Comparison of ENCODE assay signal across 22 cellular contexts in genomic region chr19:3020321-3020960, GRCh38. TPM values are rescaled to one million over a fixed set of nuclear protein-coding genes. Genes with fewer than 3 reads are reported as not detected.
A peak's percentile ranks its signal among the peaks of the same experiment; 100 is the strongest.
DNase-seq lines count a peak whose midpoint lies in the region; ATAC-seq and TF ChIP-seq lines count a peak whose summit lies in the region.
"Had no signal": no experiment of that assay in that cellular context is flagged by ENCODE, and none has a peak within 500 bp of the region (broad histone marks: within the 10 kb centered on the region; RNA-seq: fewer than 3 reads in every experiment).

No MANE protein-coding gene starts in this region.

- no peak for TF ChIP-seq RAD21 in SK-N-SH (IDR thresholded peaks at IDR 0.05; ENCODE audit: low read length)

- WGBS in SK-N-SH (ENCODE audit: low lambda C conversion rate) = 17% methylated on average over 18 of the region's 18 CpGs

- ATAC-seq in SK-N-SH treated with all-trans-retinoic acid at 6 μM for 48 hours = peak; percentile 12; the same call in 1 of the 3 replicates
- peak; percentile 77 for ATAC-seq in sciatic nerve
- no peak for ATAC-seq in GM19455 (IDR thresholded peaks at IDR 0.05; ENCODE audit: unreplicated experiment)
- ATAC-seq: PC-3 had no signal

- CTCF ChIA-PET in SK-N-SH (lab: Yijun Ruan, JAX) = interaction anchor here (1.2 kb wide), 2 partner anchors 55 to 58 kb away, joined by 3 read pairs; no protein-coding TSS in a partner anchor

- no peaks in the 10 kb centered on the region for H3K9me2 ChIP-seq in SK-N-SH

- no peaks in the 10 kb centered on the region for H3K79me2 ChIP-seq in SK-N-SH (ENCODE audit: insufficient read depth)

- no peaks in the 10 kb centered on the region for H3K36me3 ChIP-seq in SK-N-SH (replicated peaks in 1 of 2; ENCODE audit: control insufficient read depth in 1 of 2, insufficient read depth in 2 of 2, low read length in 1 of 2)
- peaks cover 9% of the 10 kb centered on the region for H3K36me3 ChIP-seq in right atrium auricular region
- H3K36me3 ChIP-seq: BE2C had no signal

- no peak for TF ChIP-seq EP300 in SK-N-SH (IDR thresholded peaks at IDR 0.05; ENCODE audit: borderline replicate concordance in 1 of 2, low read depth in 1 of 2, low read length in 1 of 2)

- no peak overlapping the region for H3K4me2 ChIP-seq in SK-N-SH

- H3K9ac ChIP-seq in SK-N-SH = no peak overlapping the region
- H3K9ac ChIP-seq: GM23248 had no signal

- DNase-seq in SK-N-SH = no peak
- DNase-seq in medulla oblongata (ENCODE audit: extremely low spot score) = peak; percentile 33
- no peak for DNase-seq in sciatic nerve (ENCODE audit: low spot score)
- DNase-seq in OCI-M2 (lab: John Stamatoyannopoulos, UW; ENCODE audit: unreplicated experiment) = no peak
- DNase-seq in NCI-H345 treated with DMSO at 0.1 percent for 48 hours (lab: John Stamatoyannopoulos, UW; ENCODE audit: unreplicated experiment) = no peak
- no peak for DNase-seq in right atrium auricular region (ENCODE audit: low spot score)
- DNase-seq: BE2C, Calu3, DMS153, GM23248, NCI-H1092, NCI-H1436, NCI-H187, NCI-H2171 treated with DMSO at 0.1 percent for 48 hours, NCI-H446, NCI-H524 treated with DMSO at 0.1 percent for 48 hours, NCI-H774, PC-3 had no signal

- H2AFZ ChIP-seq in SK-N-SH (ENCODE audit: low read depth) = no peak overlapping the region
- H2AFZ ChIP-seq: GM23248 had no signal

- H3K4me3 ChIP-seq in SK-N-SH (ENCODE audit: low read depth in 2 of 2, low read length in 1 of 2) = no peak overlapping the region
- no peak overlapping the region for H3K4me3 ChIP-seq in right atrium auricular region
- H3K4me3 ChIP-seq: GM23248 had no signal

- no peaks in the 10 kb centered on the region for H3K9me3 ChIP-seq in SK-N-SH
- H3K9me3 ChIP-seq in right atrium auricular region = no peaks in the 10 kb centered on the region
- H3K9me3 ChIP-seq: BE2C had no signal

- no peak overlapping the region for H3K27ac ChIP-seq in SK-N-SH (ENCODE audit: low read depth in 2 of 2, low read length in 1 of 2)
- no peak overlapping the region for H3K27ac ChIP-seq in right atrium auricular region
- H3K27ac ChIP-seq: 22Rv1, GM23248 had no signal

- POLR2A ChIA-PET in SK-N-SH (lab: Yijun Ruan, JAX) = no interaction called here

- H4K20me1 ChIP-seq in SK-N-SH (ENCODE audit: insufficient read depth) = no peaks in the 10 kb centered on the region

- TF ChIP-seq CTCF in SK-N-SH (IDR thresholded peaks at IDR 0.05) (no peak), right atrium auricular region (IDR thresholded peaks at IDR 0.05) (no peak)

- intact Hi-C loops in sciatic nerve (cut with DNase I) = no loop called here

- H3K4me1 ChIP-seq in SK-N-SH (ENCODE audit: control insufficient read depth in 1 of 2, insufficient read depth in 2 of 2, low read depth in 1 of 2, low read length in 1 of 2) (peaks cover 0 to 5% of the 10 kb centered on the region in 2 experiments; a peak in 1 of 4 replicates), right atrium auricular region (no peaks in the 10 kb centered on the region)

- peaks cover 6% of the 10 kb centered on the region for H3F3A ChIP-seq in SK-N-SH (replicated peaks; ENCODE audit: insufficient read depth)

- H3K27me3 ChIP-seq in SK-N-SH (ENCODE audit: insufficient read depth) = peaks cover 47% of the 10 kb centered on the region
- H3K27me3 ChIP-seq in right atrium auricular region = no peaks in the 10 kb centered on the region
- H3K27me3 ChIP-seq: BE2C had no signal

TF ChIP-seq in SK-N-SH treated with all-trans-retinoic acid at 6 μM for 48 hours, 23 proteins besides CTCF, POLR2A, EP300 and RAD21 (continues in another document):
- TF ChIP-seq CSRNP3 (CRISPR knock-in tag; IDR thresholded peaks at IDR 0.05) = no peak
- no peak for TF ChIP-seq ZFP30 (CRISPR knock-in tag; IDR thresholded peaks at IDR 0.05)
- no peak for TF ChIP-seq ARNTL (CRISPR knock-in tag; IDR thresholded peaks at IDR 0.05; ENCODE audit: borderline replicate concordance, low read depth)
- TF ChIP-seq, protein P1, sequence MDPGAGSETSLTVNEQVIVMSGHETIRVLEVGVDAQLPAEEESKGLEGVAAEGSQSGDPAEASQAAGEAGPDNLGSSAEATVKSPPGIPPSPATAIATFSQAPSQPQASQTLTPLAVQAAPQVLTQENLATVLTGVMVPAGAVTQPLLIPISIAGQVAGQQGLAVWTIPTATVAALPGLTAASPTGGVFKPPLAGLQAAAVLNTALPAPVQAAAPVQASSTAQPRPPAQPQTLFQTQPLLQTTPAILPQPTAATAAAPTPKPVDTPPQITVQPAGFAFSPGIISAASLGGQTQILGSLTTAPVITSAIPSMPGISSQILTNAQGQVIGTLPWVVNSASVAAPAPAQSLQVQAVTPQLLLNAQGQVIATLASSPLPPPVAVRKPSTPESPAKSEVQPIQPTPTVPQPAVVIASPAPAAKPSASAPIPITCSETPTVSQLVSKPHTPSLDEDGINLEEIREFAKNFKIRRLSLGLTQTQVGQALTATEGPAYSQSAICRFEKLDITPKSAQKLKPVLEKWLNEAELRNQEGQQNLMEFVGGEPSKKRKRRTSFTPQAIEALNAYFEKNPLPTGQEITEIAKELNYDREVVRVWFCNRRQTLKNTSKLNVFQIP (CRISPR knock-in tag; IDR thresholded peaks at IDR 0.05; ENCODE audit: borderline replicate concordance, low read depth) = no peak

TF ChIP-seq in SK-N-SH, 30 proteins besides CTCF, POLR2A, EP300 and RAD21:
- TF ChIP-seq NRF1 (IDR thresholded peaks at IDR 0.05; ENCODE audit: low read depth, low read length) = no peak
- no peak for TF ChIP-seq ZBTB33 (IDR thresholded peaks at IDR 0.05; ENCODE audit: borderline replicate concordance, low read depth)
- TF ChIP-seq TCF12 (IDR thresholded peaks at IDR 0.05) = no peak
- TF ChIP-seq CHD2 (IDR thresholded peaks at IDR 0.05; ENCODE audit: low read length, partially characterized antibody) = no peak
- no peak for TF ChIP-seq RXRA (IDR thresholded peaks at IDR 0.05; ENCODE audit: borderline replicate concordance, low read depth)
- no peak for TF ChIP-seq TEAD4 (IDR thresholded peaks at IDR 0.05; ENCODE audit: borderline replicate concordance, insufficient read depth)
- TF ChIP-seq POLR2AphosphoS5 (IDR thresholded peaks at IDR 0.05; ENCODE audit: low read depth, low read length) = no peak
- no peak for TF ChIP-seq NFIC (IDR thresholded peaks at IDR 0.05; ENCODE audit: borderline replicate concordance)
- TF ChIP-seq SMC3 (IDR thresholded peaks at IDR 0.05; ENCODE audit: low read depth, low read length) = no peak

RNA-seq across cellular contexts. Expression of gene TLE2, which starts 8.6 kb away (rescaled TPM):
- 1.7 and 2.3 TPM in 2 replicates for polyA plus RNA-seq in SK-N-SH (2012; rRNA removed)
- polyA plus RNA-seq in SK-N-SH (2012; cell fraction: cytosol; rRNA removed) = 0.97 and 1.9 TPM in 2 replicates
- 10.0 and 17.5 TPM in 2 replicates for polyA plus RNA-seq in SK-N-SH (2012; cell fraction: nucleus; rRNA removed)
- 232 TPM for total RNA-seq in sciatic nerve
- total RNA-seq in right atrium auricular region = 100 to 1,000 TPM in 1 of 2 donors, 10 to 100 TPM in 1; 41.2 to 101 TPM
- polyA plus RNA-seq: CD14-positive monocyte had no signal

RNA-seq across cellular contexts. Expression of gene TLE5, which starts 41.9 kb away (rescaled TPM):
- 479 and 519 TPM in 2 replicates for polyA plus RNA-seq in SK-N-SH (2012; rRNA removed)
- polyA plus RNA-seq in SK-N-SH (2012; cell fraction: cytosol; rRNA removed) = 268 and 361 TPM in 2 replicates
- 542 and 572 TPM in 2 replicates for polyA plus RNA-seq in SK-N-SH (2012; cell fraction: nucleus; rRNA removed)
- total RNA-seq in sciatic nerve = 708 TPM
- total RNA-seq in right atrium auricular region = 1,000 to 10,000 TPM in 1 of 2 donors, 100 to 1,000 TPM in 1; 869 to 1,050 TPM

RNA-seq across cellular contexts. Expression of gene TLE6, which starts 43.1 kb away (rescaled TPM):
- polyA plus RNA-seq in SK-N-SH (2012; rRNA removed) = 2.6 and 3.3 TPM in 2 replicates
- polyA plus RNA-seq in SK-N-SH (2012; cell fraction: cytosol; rRNA removed) = 0.95 and 1.2 TPM in 2 replicates
- 9.8 and 10.4 TPM in 2 replicates for polyA plus RNA-seq in SK-N-SH (2012; cell fraction: nucleus; rRNA removed)
- total RNA-seq in sciatic nerve (4.4 TPM), right atrium auricular region (1 to 10 TPM; 2.1 to 5.2 TPM)
- polyA plus RNA-seq: CD14-positive monocyte had no signal
